ENCODE assay signal across 8 cellular contexts in the genomic region with DNA sequence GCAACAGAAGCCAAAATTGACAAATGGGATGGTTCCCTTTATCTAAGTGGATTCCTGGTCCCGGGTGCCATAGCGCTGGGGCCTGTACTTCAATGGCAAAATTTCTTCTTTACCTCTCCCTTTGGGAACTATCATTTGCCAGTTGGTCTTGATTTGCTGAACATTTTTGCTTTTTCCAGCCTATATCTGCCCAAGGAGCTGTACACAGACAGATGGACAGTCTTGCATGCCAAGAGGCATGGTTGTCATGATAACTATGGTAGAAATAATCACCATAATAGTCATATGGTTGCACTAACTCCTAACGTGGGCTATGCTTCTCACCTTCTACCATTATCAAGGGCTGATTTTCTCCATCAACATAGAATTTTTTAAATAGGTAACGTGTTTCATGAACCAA.
"Had no signal": no experiment of that assay in that cellular context is flagged by ENCODE, and none has a peak within 500 bp of the region (broad histone marks: within the 10 kb centered on the region; RNA-seq: fewer than 3 reads in every experiment).

No MANE protein-coding gene starts in this region.

- DNase-seq: GM23248, GOT3, H9, HCEC 1CT, HFFc6 had no signal

- ATAC-seq: GM23338, HCT116 had no signal

- H3K4me3 ChIP-seq: GM23248, GM23338, HAP-1 had no signal

- H3K9me3 ChIP-seq: HAP-1 had no signal

- H3K4me1 ChIP-seq: HAP-1 had no signal

- H3K27ac ChIP-seq: GM23248 had no signal

- H3K36me3 ChIP-seq: HAP-1 had no signal
